Comparison of ENCODE assay signal across 14 cellular contexts in the genomic region with DNA sequence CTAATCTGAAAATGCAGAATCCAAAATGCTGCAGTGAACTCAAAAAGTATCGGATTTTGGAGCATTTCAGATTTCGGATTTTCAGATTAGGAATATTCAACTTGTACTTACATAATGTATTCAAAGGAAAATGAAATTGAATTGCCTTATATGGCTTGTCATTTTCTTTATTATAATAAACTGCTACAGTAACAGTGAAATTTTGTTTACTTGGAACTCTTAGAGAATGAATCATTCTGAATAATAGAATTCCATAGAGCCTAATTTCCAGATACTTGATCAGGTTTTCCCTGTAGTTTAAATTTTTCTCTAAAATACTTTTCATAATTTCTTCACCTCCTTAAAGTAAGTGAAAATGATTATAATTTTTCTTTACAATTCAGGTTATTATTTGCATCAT.
"Had no signal": no experiment of that assay in that cellular context is flagged by ENCODE, and none has a peak within 500 bp of the region (broad histone marks: within the 10 kb centered on the region; RNA-seq: fewer than 3 reads in every experiment).

No MANE protein-coding gene starts in this region.

- H3K4me1 ChIP-seq: tibial artery had no signal

- H3K4me3 Mint-ChIP-seq: naive B cell had no signal

- H3K9me3 ChIP-seq: esophagus squamous epithelium, gastrocnemius medialis, heart right ventricle, tibial artery had no signal

- FAIRE-seq: small intestine, TTC549 had no signal

- H3K27ac ChIP-seq: dorsolateral prefrontal cortex, gastrocnemius medialis, heart right ventricle, tibial artery had no signal

- H3K36me3 Mint-ChIP-seq: naive B cell had no signal

- DNase-seq: activated CD4-positive, alpha-beta T cell treated with anti-CD3 and anti-CD28 coated beads, Interleukin-2, amount 50 U/mL, for 1 hour; activated CD4-positive, CD25-positive, alpha-beta regulatory T cell; activated effector memory CD4-positive, alpha-beta T cell treated with anti-CD3 and anti-CD28 coated beads, Interleukin-2, amount 50 U/mL, for 16 hours; amygdala; dorsolateral prefrontal cortex; esophagus squamous epithelium; gastrocnemius medialis; heart right ventricle; naive B cell; T-helper 2 cell; tibial artery had no signal

- H3K27me3 ChIP-seq: dorsolateral prefrontal cortex, esophagus squamous epithelium, gastrocnemius medialis, heart right ventricle, tibial artery had no signal

- H3K4me3 ChIP-seq: dorsolateral prefrontal cortex, esophagus squamous epithelium, gastrocnemius medialis, heart right ventricle, tibial artery had no signal

- ATAC-seq: activated naive CD4-positive, alpha-beta T cell treated with anti-CD3 and anti-CD28 coated beads, Interleukin-2, amount 50 U/mL, for 72 hours; gastrocnemius medialis had no signal

- H3K27me3 Mint-ChIP-seq: naive B cell had no signal

- H3K36me3 ChIP-seq: gastrocnemius medialis had no signal

- H3K9me3 Mint-ChIP-seq: activated naive CD4-positive, alpha-beta T cell treated with anti-CD3 and anti-CD28 coated beads, Interleukin-2, amount 50 U/mL, for 72 hours; naive B cell had no signal
